ENCODE assay signal across 1 cellular context in genomic region chr16:68590201-68590994, GRCh38.
A peak's percentile ranks its signal among the peaks of the same experiment; 100 is the strongest.
TF ChIP-seq lines count a peak whose summit lies in the region.

No MANE protein-coding gene starts in this region.

TF ChIP-seq in HepG2, 621 proteins besides CTCF, POLR2A, EP300 and RAD21 (continued from another document):
- TF ChIP-seq, protein P1, sequence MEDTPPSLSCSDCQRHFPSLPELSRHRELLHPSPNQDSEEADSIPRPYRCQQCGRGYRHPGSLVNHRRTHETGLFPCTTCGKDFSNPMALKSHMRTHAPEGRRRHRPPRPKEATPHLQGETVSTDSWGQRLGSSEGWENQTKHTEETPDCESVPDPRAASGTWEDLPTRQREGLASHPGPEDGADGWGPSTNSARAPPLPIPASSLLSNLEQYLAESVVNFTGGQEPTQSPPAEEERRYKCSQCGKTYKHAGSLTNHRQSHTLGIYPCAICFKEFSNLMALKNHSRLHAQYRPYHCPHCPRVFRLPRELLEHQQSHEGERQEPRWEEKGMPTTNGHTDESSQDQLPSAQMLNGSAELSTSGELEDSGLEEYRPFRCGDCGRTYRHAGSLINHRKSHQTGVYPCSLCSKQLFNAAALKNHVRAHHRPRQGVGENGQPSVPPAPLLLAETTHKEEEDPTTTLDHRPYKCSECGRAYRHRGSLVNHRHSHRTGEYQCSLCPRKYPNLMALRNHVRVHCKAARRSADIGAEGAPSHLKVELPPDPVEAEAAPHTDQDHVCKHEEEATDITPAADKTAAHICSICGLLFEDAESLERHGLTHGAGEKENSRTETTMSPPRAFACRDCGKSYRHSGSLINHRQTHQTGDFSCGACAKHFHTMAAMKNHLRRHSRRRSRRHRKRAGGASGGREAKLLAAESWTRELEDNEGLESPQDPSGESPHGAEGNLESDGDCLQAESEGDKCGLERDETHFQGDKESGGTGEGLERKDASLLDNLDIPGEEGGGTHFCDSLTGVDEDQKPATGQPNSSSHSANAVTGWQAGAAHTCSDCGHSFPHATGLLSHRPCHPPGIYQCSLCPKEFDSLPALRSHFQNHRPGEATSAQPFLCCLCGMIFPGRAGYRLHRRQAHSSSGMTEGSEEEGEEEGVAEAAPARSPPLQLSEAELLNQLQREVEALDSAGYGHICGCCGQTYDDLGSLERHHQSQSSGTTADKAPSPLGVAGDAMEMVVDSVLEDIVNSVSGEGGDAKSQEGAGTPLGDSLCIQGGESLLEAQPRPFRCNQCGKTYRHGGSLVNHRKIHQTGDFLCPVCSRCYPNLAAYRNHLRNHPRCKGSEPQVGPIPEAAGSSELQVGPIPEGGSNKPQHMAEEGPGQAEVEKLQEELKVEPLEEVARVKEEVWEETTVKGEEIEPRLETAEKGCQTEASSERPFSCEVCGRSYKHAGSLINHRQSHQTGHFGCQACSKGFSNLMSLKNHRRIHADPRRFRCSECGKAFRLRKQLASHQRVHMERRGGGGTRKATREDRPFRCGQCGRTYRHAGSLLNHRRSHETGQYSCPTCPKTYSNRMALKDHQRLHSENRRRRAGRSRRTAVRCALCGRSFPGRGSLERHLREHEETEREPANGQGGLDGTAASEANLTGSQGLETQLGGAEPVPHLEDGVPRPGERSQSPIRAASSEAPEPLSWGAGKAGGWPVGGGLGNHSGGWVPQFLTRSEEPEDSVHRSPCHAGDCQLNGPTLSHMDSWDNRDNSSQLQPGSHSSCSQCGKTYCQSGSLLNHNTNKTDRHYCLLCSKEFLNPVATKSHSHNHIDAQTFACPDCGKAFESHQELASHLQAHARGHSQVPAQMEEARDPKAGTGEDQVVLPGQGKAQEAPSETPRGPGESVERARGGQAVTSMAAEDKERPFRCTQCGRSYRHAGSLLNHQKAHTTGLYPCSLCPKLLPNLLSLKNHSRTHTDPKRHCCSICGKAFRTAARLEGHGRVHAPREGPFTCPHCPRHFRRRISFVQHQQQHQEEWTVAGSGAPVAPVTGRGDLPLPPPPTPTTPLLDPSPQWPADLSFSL (CRISPR knock-in tag; IDR thresholded peaks at IDR 0.05) = no peak
- no peak for TF ChIP-seq ZNF225 (CRISPR knock-in tag; IDR thresholded peaks at IDR 0.05)
- TF ChIP-seq HCFC1 (IDR thresholded peaks at IDR 0.05; ENCODE audit: low read depth, low read length) = no peak
- TF ChIP-seq HNF1A (IDR thresholded peaks at IDR 0.05; ENCODE audit: low read depth) = no peak
- TF ChIP-seq HNF1A (CRISPR knock-in tag; IDR thresholded peaks at IDR 0.05; ENCODE audit: borderline replicate concordance) = no peak
- TF ChIP-seq JUND (CRISPR knock-in tag; IDR thresholded peaks at IDR 0.05) = no peak
- no peak for TF ChIP-seq AGO2 (optimal IDR thresholded peaks at IDR 0.05; ENCODE audit: low read depth, low read length)
- TF ChIP-seq TGIF2 (CRISPR knock-in tag; IDR thresholded peaks at IDR 0.05) = no peak
- TF ChIP-seq REXO4 (CRISPR knock-in tag; IDR thresholded peaks at IDR 0.05; ENCODE audit: borderline replicate concordance) = no peak
- TF ChIP-seq, protein P2, sequence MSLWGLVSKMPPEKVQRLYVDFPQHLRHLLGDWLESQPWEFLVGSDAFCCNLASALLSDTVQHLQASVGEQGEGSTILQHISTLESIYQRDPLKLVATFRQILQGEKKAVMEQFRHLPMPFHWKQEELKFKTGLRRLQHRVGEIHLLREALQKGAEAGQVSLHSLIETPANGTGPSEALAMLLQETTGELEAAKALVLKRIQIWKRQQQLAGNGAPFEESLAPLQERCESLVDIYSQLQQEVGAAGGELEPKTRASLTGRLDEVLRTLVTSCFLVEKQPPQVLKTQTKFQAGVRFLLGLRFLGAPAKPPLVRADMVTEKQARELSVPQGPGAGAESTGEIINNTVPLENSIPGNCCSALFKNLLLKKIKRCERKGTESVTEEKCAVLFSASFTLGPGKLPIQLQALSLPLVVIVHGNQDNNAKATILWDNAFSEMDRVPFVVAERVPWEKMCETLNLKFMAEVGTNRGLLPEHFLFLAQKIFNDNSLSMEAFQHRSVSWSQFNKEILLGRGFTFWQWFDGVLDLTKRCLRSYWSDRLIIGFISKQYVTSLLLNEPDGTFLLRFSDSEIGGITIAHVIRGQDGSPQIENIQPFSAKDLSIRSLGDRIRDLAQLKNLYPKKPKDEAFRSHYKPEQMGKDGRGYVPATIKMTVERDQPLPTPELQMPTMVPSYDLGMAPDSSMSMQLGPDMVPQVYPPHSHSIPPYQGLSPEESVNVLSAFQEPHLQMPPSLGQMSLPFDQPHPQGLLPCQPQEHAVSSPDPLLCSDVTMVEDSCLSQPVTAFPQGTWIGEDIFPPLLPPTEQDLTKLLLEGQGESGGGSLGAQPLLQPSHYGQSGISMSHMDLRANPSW (CRISPR knock-in tag; IDR thresholded peaks at IDR 0.05; ENCODE audit: borderline replicate concordance) = no peak
- TF ChIP-seq, protein P3, sequence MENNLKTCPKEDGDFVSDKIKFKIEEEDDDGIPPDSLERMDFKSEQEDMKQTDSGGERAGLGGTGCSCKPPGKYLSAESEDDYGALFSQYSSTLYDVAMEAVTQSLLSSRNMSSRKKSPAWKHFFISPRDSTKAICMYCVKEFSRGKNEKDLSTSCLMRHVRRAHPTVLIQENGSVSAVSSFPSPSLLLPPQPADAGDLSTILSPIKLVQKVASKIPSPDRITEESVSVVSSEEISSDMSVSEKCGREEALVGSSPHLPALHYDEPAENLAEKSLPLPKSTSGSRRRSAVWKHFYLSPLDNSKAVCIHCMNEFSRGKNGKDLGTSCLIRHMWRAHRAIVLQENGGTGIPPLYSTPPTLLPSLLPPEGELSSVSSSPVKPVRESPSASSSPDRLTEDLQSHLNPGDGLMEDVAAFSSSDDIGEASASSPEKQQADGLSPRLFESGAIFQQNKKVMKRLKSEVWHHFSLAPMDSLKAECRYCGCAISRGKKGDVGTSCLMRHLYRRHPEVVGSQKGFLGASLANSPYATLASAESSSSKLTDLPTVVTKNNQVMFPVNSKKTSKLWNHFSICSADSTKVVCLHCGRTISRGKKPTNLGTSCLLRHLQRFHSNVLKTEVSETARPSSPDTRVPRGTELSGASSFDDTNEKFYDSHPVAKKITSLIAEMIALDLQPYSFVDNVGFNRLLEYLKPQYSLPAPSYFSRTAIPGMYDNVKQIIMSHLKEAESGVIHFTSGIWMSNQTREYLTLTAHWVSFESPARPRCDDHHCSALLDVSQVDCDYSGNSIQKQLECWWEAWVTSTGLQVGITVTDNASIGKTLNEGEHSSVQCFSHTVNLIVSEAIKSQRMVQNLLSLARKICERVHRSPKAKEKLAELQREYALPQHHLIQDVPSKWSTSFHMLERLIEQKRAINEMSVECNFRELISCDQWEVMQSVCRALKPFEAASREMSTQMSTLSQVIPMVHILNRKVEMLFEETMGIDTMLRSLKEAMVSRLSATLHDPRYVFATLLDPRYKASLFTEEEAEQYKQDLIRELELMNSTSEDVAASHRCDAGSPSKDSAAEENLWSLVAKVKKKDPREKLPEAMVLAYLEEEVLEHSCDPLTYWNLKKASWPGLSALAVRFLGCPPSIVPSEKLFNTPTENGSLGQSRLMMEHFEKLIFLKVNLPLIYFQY (CRISPR knock-in tag; IDR thresholded peaks at IDR 0.05; ENCODE audit: borderline replicate concordance) = no peak
- TF ChIP-seq HNRNPLL (IDR thresholded peaks at IDR 0.05; ENCODE audit: low read depth, low read length, poor library complexity, severe bottlenecking) = peak; percentile 44
- peak; percentile 58; the same call in 1 of the 2 replicates for TF ChIP-seq GFI1 (CRISPR knock-in tag; IDR thresholded peaks at IDR 0.05; ENCODE audit: borderline replicate concordance)
- TF ChIP-seq ZNF83 (CRISPR knock-in tag; IDR thresholded peaks at IDR 0.05; ENCODE audit: borderline replicate concordance) = no peak
- TF ChIP-seq YEATS2 (CRISPR knock-in tag; IDR thresholded peaks at IDR 0.05; ENCODE audit: borderline replicate concordance) = peak; percentile 52; the same call in 1 of the 2 replicates
- no peak for TF ChIP-seq ZNF598 (CRISPR knock-in tag; IDR thresholded peaks at IDR 0.05; ENCODE audit: borderline replicate concordance)
- no peak for TF ChIP-seq KLF6 (CRISPR knock-in tag; IDR thresholded peaks at IDR 0.05)
- no peak for TF ChIP-seq ZNF207 (IDR thresholded peaks at IDR 0.05; ENCODE audit: borderline replicate concordance)
- TF ChIP-seq SRF (IDR thresholded peaks at IDR 0.05; ENCODE audit: low read depth, low read length) = no peak
- no peak for TF ChIP-seq ZFY (CRISPR knock-in tag; IDR thresholded peaks at IDR 0.05)
- TF ChIP-seq ERF (CRISPR knock-in tag; IDR thresholded peaks at IDR 0.05) = peak; percentile 78
- no peak for TF ChIP-seq ZNF746 (CRISPR knock-in tag; IDR thresholded peaks at IDR 0.05)
- TF ChIP-seq ZNF362 (CRISPR knock-in tag; IDR thresholded peaks at IDR 0.05; ENCODE audit: borderline replicate concordance) = no peak
- no peak for TF ChIP-seq FOXO1 (CRISPR knock-in tag; IDR thresholded peaks at IDR 0.05)
- TF ChIP-seq ADNP (CRISPR knock-in tag; IDR thresholded peaks at IDR 0.05) = no peak
- TF ChIP-seq ATM (IDR thresholded peaks at IDR 0.05; ENCODE audit: borderline replicate concordance) = no peak
- peak; percentile 38; the same call in 1 of the 2 replicates for TF ChIP-seq MED1 (CRISPR knock-in tag; IDR thresholded peaks at IDR 0.05)
- peak; percentile 79; the same call in 1 of the 2 replicates for TF ChIP-seq MYC (CRISPR knock-in tag; IDR thresholded peaks at IDR 0.05; ENCODE audit: borderline replicate concordance)
- TF ChIP-seq GLI4 (CRISPR knock-in tag; IDR thresholded peaks at IDR 0.05; ENCODE audit: borderline replicate concordance) = no peak
- no peak for TF ChIP-seq ZBTB21 (CRISPR knock-in tag; IDR thresholded peaks at IDR 0.05)
- TF ChIP-seq SATB2 (CRISPR knock-in tag; IDR thresholded peaks at IDR 0.05) = no peak
- TF ChIP-seq REL (CRISPR knock-in tag; conservative IDR thresholded peaks at IDR 0.05) = no peak
- no peak for TF ChIP-seq CENPX (CRISPR knock-in tag; IDR thresholded peaks at IDR 0.05)
- no peak for TF ChIP-seq IKZF4 (CRISPR knock-in tag; IDR thresholded peaks at IDR 0.05; ENCODE audit: borderline replicate concordance, low read depth, not compliant biosample characterization)
- no peak for TF ChIP-seq ZBTB14 (CRISPR knock-in tag; IDR thresholded peaks at IDR 0.05)
- TF ChIP-seq PPARG (CRISPR knock-in tag; conservative IDR thresholded peaks at IDR 0.05) = 0 out of 2 replicates have a peak, but pooled peaks have one; percentile 63
- TF ChIP-seq NR2F2 (IDR thresholded peaks at IDR 0.05; ENCODE audit: borderline replicate concordance, low read depth) = no peak
